In the genomic region with DNA sequence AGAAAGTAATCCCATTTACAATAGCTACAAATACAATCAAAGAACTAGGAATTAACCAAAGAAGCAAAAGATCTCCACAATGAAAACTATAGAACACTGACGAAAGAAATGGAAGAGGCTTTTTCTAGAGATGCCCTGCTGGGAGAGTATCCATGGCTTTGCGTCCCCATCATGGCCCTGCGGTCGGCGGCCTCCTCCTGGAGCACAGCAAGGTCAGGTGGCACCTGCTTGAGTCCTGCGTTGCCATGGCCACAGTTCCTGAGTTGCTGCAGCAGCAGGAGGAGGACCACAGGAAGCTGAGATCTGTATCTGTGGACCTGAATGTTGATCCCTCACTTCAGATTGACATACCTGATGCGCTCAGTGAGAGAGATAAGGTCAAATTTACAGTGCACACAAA, we compare ENCODE assay signal across 23 cellular contexts.
A peak's percentile ranks its signal among the peaks of the same experiment; 100 is the strongest.
DNase-seq lines count a peak whose midpoint lies in the region; ATAC-seq and TF ChIP-seq lines count a peak whose summit lies in the region.
"Had no signal": no experiment of that assay in that cellular context is flagged by ENCODE, and none has a peak within 500 bp of the region (broad histone marks: within the 10 kb centered on the region; RNA-seq: fewer than 3 reads in every experiment).

No MANE protein-coding gene starts in this region.

- H3K27me3 ChIP-seq in mesendoderm (ENCODE audit: insufficient read depth, low read length, poor library complexity) = no peaks in the 10 kb centered on the region
- H3K27me3 ChIP-seq: BE2C, BLaER1 had no signal

- no peak overlapping the region for H3K27ac ChIP-seq in mesendoderm (ENCODE audit: low read depth, low read length)
- H3K27ac ChIP-seq: BLaER1 had no signal

- H2BK120ac ChIP-seq in mesendoderm (ENCODE audit: low read depth, low read length) = no peak overlapping the region

- H3K4me2 ChIP-seq in mesendoderm (ENCODE audit: low read length) = no peak overlapping the region
- H3K4me2 ChIP-seq: BLaER1 had no signal

- no peak overlapping the region for H3K9ac ChIP-seq in mesendoderm (ENCODE audit: low read length)
- H3K9ac ChIP-seq: BLaER1 had no signal

- TF ChIP-seq CTCF in GM20000 (IDR thresholded peaks at IDR 0.05; ENCODE audit: extremely low read depth, missing control alignments) = no peak

- no peak overlapping the region for H3K4me3 ChIP-seq in mesendoderm (ENCODE audit: low read length)
- H3K4me3 ChIP-seq: BLaER1, GM12878 had no signal

- WGBS in mesendoderm (ENCODE audit: extremely low coverage, insufficient coverage, low lambda C conversion rate) = no CpG with 5 or more reads among the region's 7 CpGs

- no peaks in the 10 kb centered on the region for H3K79me1 ChIP-seq in mesendoderm (ENCODE audit: low read length)

- no peak for ATAC-seq in GM21723 (IDR thresholded peaks at IDR 0.05; ENCODE audit: unreplicated experiment)
- ATAC-seq: GM12878 had no signal

- no peak overlapping the region for H3K23ac ChIP-seq in mesendoderm (ENCODE audit: low read length)

- no peak overlapping the region for H3K4ac ChIP-seq in mesendoderm (ENCODE audit: low read depth, low read length)

- no peaks in the 10 kb centered on the region for H3K36me3 ChIP-seq in mesendoderm (ENCODE audit: control insufficient read depth, insufficient read depth, low read length)
- H3K36me3 ChIP-seq: BE2C, BLaER1 had no signal

- no peaks in the 10 kb centered on the region for H3K79me2 ChIP-seq in mesendoderm (ENCODE audit: control insufficient read depth, insufficient read depth, low read length)

- no peak overlapping the region for H3K56ac ChIP-seq in mesendoderm (ENCODE audit: low read length)

- no peaks in the 10 kb centered on the region for H3K4me1 ChIP-seq in mesendoderm (ENCODE audit: control insufficient read depth, low read depth, low read length)
- H3K4me1 ChIP-seq: BE2C, BLaER1 had no signal

- no peak overlapping the region for H4K8ac ChIP-seq in mesendoderm (ENCODE audit: low read depth, low read length)

- no peak overlapping the region for H4K5ac ChIP-seq in mesendoderm (ENCODE audit: low read length)

- DNase-seq in NCI-H146 (lab: John Stamatoyannopoulos, UW) (peak; percentile 35), NCI-H146 treated with DMSO at 0.1 percent for 48 hours (lab: John Stamatoyannopoulos, UW; ENCODE audit: unreplicated experiment) (no peak), NCI-H748 (lab: John Stamatoyannopoulos, UW; ENCODE audit: unreplicated experiment) (peak; percentile 56), NCI-H748 treated with DMSO at 0.1 percent for 48 hours (lab: John Stamatoyannopoulos, UW) (no peak), mesendoderm (peak; percentile 46), GM20000 (ENCODE audit: low spot score) (no peak)
- DNase-seq: 8988T; ACHN; BE2C; C1 segment of cervical spinal cord; CD4-positive, alpha-beta memory T cell; CD4-positive, CD25-positive, alpha-beta regulatory T cell; CD8-positive, alpha-beta memory T cell; COR-L47; DMS 273 treated with DMSO at 0.1 percent for 48 hours; DMS153; DMS79; DND-41; EL; GDM1 had no signal

- H2AK5ac ChIP-seq in mesendoderm (ENCODE audit: low read length) = no peak overlapping the region

- no peak overlapping the region for H2BK15ac ChIP-seq in mesendoderm (replicated peaks; ENCODE audit: low read depth)

- H2BK5ac ChIP-seq in mesendoderm (ENCODE audit: low read length) = no peak overlapping the region

- H3K18ac ChIP-seq in mesendoderm (ENCODE audit: low read length) = no peak overlapping the region

Comparison
In these comparisons a context has a peak if more than half of its experiments do, and no peak if none do; other contexts are left out.
1. DNase-seq: peak in NCI-H146 (single experiment), NCI-H748 (single experiment) and mesendoderm (single experiment); none in NCI-H146 treated with DMSO at 0.1 percent for 48 hours (single experiment), NCI-H748 treated with DMSO at 0.1 percent for 48 hours (single experiment) and GM20000 (single experiment).